ENCODE assay signal across 18 cellular contexts in the genomic region with DNA sequence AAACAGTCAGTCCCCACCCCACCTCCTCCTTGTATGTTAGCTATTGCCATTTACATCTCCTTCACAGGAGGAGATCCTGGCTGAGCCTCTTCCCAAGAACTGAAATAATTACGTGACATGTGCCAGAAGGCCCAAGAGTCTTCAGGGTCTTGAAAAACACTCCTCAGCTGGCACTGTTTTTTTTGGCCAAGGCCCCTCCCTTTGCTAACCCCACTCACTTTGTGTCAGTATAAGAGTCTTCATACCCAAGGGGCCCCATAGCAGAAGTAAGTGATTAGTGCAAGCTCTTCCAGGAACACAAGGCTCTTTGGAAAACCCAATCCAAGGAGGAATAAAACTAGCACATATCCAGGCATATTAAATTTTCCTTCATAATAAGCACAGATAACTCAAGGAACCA. TPM values are rescaled to one million over a fixed set of nuclear protein-coding genes. Genes with fewer than 3 reads are reported as not detected.
DNase-seq lines count a peak whose midpoint lies in the region; ATAC-seq, FAIRE-seq and TF ChIP-seq lines count a peak whose summit lies in the region.
"Had no signal": no experiment of that assay in that cellular context is flagged by ENCODE, and none has a peak within 500 bp of the region (broad histone marks: within the 10 kb centered on the region; RNA-seq: fewer than 3 reads in every experiment).

No MANE protein-coding gene starts in this region.

- no peak for ATAC-seq in GM21515 (IDR thresholded peaks at IDR 0.05; ENCODE audit: unreplicated experiment)
- ATAC-seq: HCT116 had no signal

- no peak for TF ChIP-seq POLR2A in thyroid gland (IDR thresholded peaks at IDR 0.05)

- H3K4ac ChIP-seq in mesenchymal stem cell (ENCODE audit: low read depth in 1 of 2, low read length in 2 of 2): no peak overlapping the region

- no peak overlapping the region for H3K4me2 ChIP-seq in mesenchymal stem cell (ENCODE audit: low read length, poor library complexity, severe bottlenecking)
- H3K4me2 ChIP-seq: SK-N-SH had no signal

- intact Hi-C loops in thyroid gland (cut with DNase I): no loop called here

- no peak overlapping the region for H3K4me3 ChIP-seq in mesenchymal stem cell (ENCODE audit: insufficient read depth in 1 of 2, low read depth in 1 of 2, low read length in 2 of 2)
- H3K4me3 ChIP-seq in thyroid gland (replicated peaks in 1 of 3): no peak overlapping the region

- FAIRE-seq in RCC 7860 (lab: Jason Lieb, UNC): no peak
- FAIRE-seq: G401.6, H1 had no signal

- H2BK5ac ChIP-seq in mesenchymal stem cell (ENCODE audit: low read depth, low read length, poor library complexity, severe bottlenecking): no peak overlapping the region

- 89% methylated on average over 1 of the region's 1 CpG for WGBS in mesenchymal stem cell
- 21 to 22% methylated on average over 1 of the region's 1 CpG for WGBS in thyroid gland, 2 donors

- no peak overlapping the region for H2BK15ac ChIP-seq in mesenchymal stem cell (ENCODE audit: low read depth, poor library complexity, severe bottlenecking)

- no peak overlapping the region for H2AK5ac ChIP-seq in mesenchymal stem cell (ENCODE audit: low read length, severe bottlenecking)

- no peak overlapping the region for H2BK12ac ChIP-seq in mesenchymal stem cell (ENCODE audit: low read length in 2 of 2)

- H3K4me1 ChIP-seq in mesenchymal stem cell (ENCODE audit: control insufficient read depth, insufficient read depth, low read depth, low read length): peaks cover 7% of the 10 kb centered on the region
- H3K4me1 ChIP-seq in thyroid gland: peaks cover 21 to 37% of the 10 kb centered on the region in 2 donors

- H4K91ac ChIP-seq in mesenchymal stem cell (ENCODE audit: low read length): no peak overlapping the region

- H3K23ac ChIP-seq in mesenchymal stem cell (ENCODE audit: low read length in 2 of 2): no peak overlapping the region

- H3K27ac ChIP-seq in mesenchymal stem cell (ENCODE audit: low read length, poor library complexity, severe bottlenecking) (no peak overlapping the region), thyroid gland (peak overlapping the region; percentile 20 to 47 (median 47))

- no peak overlapping the region for H3K18ac ChIP-seq in mesenchymal stem cell (ENCODE audit: low read depth in 1 of 2, low read length in 2 of 2)

- H3K36me3 ChIP-seq in mesenchymal stem cell (ENCODE audit: control insufficient read depth in 1 of 2, insufficient read depth in 2 of 2, low read depth in 1 of 2, low read length in 2 of 2) (no peaks in the 10 kb centered on the region), thyroid gland (no peaks in the 10 kb centered on the region)

- no peak overlapping the region for H3K14ac ChIP-seq in mesenchymal stem cell (ENCODE audit: low read length in 2 of 2)

- peaks cover 5% of the 10 kb centered on the region for H3K79me1 ChIP-seq in mesenchymal stem cell (replicated peaks; ENCODE audit: low read length, poor library complexity, severe bottlenecking)

- DNase-seq in activated effector memory CD4-positive, alpha-beta T cell treated with anti-CD3 and anti-CD28 coated beads, Interleukin-2, amount 50 U/mL, for 16 hours: peak; percentile 6
- DNase-seq in activated effector memory CD4-positive, alpha-beta T cell treated with Interleukin-2 at 50 U/mL for 16 hours: no peak
- DNase-seq in NCI-H524 (lab: John Stamatoyannopoulos, UW) (peak; percentile 85 to 97), mesenchymal stem cell (no peak), thyroid gland (peak; percentile 29 to 53), RCC 7860 (ENCODE audit: low spot score) (no peak)
- no peak for DNase-seq in activated T-cell treated with anti-CD3 and anti-CD28 coated beads, Interleukin-2, amount 50 U/mL, for 1 hour
- DNase-seq: Calu3, NCI-H1092 treated with DMSO at 0.1 percent for 48 hours, NCI-H1436 treated with DMSO at 0.1 percent for 48 hours, NCI-H1930, NCI-H2107, SK-N-SH, SW 1271 had no signal

- TF ChIP-seq CTCF in thyroid gland (IDR thresholded peaks at IDR 0.05): no peak

- no peak overlapping the region for H3K9ac ChIP-seq in mesenchymal stem cell (ENCODE audit: low read length)
- H3K9ac ChIP-seq: SK-N-SH had no signal

- no peak overlapping the region for H2BK120ac ChIP-seq in mesenchymal stem cell (ENCODE audit: low read depth, low read length)

- H3K9me3 ChIP-seq in mesenchymal stem cell (ENCODE audit: control insufficient read depth, low read length): no peaks in the 10 kb centered on the region
- no peaks in the 10 kb centered on the region for H3K9me3 ChIP-seq in thyroid gland
- H3K9me3 ChIP-seq: SK-N-SH had no signal

- H3K27me3 ChIP-seq in mesenchymal stem cell (ENCODE audit: control insufficient read depth in 1 of 2, insufficient read depth in 1 of 2, low read length in 2 of 2): no peaks in the 10 kb centered on the region
- no peaks in the 10 kb centered on the region for H3K27me3 ChIP-seq in thyroid gland

- no peak overlapping the region for H2AFZ ChIP-seq in mesenchymal stem cell (ENCODE audit: low read depth, low read length)

- H4K8ac ChIP-seq in mesenchymal stem cell (ENCODE audit: low read length): peak overlapping the region; percentile 65

RNA-seq across cellular contexts. Expression of a gene that starts 5.7 kb away (rescaled TPM):
- 133 TPM for polyA plus RNA-seq in mesenchymal stem cell (2013, experiment 1 of 2)
- 124 TPM for polyA plus RNA-seq in mesenchymal stem cell (2013, experiment 2 of 2)
- total RNA-seq in thyroid gland: 100 to 1,000 TPM; 109 to 192 (median 133) TPM

Comparison
In these comparisons a context has a peak if more than half of its experiments do, and no peak if none do; other contexts are left out.
1. DNase-seq: peak in activated effector memory CD4-positive, alpha-beta T cell treated with anti-CD3 and anti-CD28 coated beads, Interleukin-2, amount 50 U/mL, for 16 hours (single experiment), NCI-H524 (2 of 2) and thyroid gland (2 of 2); none in activated effector memory CD4-positive, alpha-beta T cell treated with Interleukin-2 at 50 U/mL for 16 hours (single experiment), mesenchymal stem cell (single experiment), activated T-cell treated with anti-CD3 and anti-CD28 coated beads, Interleukin-2, amount 50 U/mL, for 1 hour (single experiment) and RCC 7860 (single experiment).